23 cellular contexts compared by ENCODE assay signal in genomic region chrX:44842555-44843317, GRCh38. TPM values are rescaled to one million over a fixed set of nuclear protein-coding genes. Genes with fewer than 3 reads are reported as not detected.
DNase-seq lines count a peak whose midpoint lies in the region; ATAC-seq, FAIRE-seq and TF ChIP-seq lines count a peak whose summit lies in the region.
"Had no signal": no experiment of that assay in that cellular context is flagged by ENCODE, and none has a peak within 500 bp of the region (broad histone marks: within the 10 kb centered on the region; RNA-seq: fewer than 3 reads in every experiment).

No MANE protein-coding gene starts in this region.

- H3K4me1 Mint-ChIP-seq in Caco-2 (ENCODE audit: low read depth, unreplicated experiment) (no peaks in the 10 kb centered on the region), astrocyte (ENCODE audit: low read depth, unreplicated experiment) (no peaks in the 10 kb centered on the region), osteocyte (ENCODE audit: unreplicated experiment) (no peaks in the 10 kb centered on the region)
- H3K4me1 Mint-ChIP-seq: IgD-negative memory B cell had no signal

- no peaks in the 10 kb centered on the region for H3K27me3 ChIP-seq in Caco-2 (replicated peaks; ENCODE audit: control insufficient read depth, insufficient read depth, low read length)
- no peaks in the 10 kb centered on the region for H3K27me3 ChIP-seq in astrocyte (ENCODE audit: insufficient read depth, low read length)
- H3K27me3 ChIP-seq in aorta (ENCODE audit: control insufficient read depth in 1 of 2, insufficient read depth in 2 of 2, low read length in 1 of 2), result no peaks in the 10 kb centered on the region
- H3K27me3 ChIP-seq: BLaER1, MG63 had no signal

- BruUV-seq in Caco-2 (replicated peaks; lab: Mats Ljungman, UMichigan), result no TSS peak

- H3K4me3 Mint-ChIP-seq in Caco-2 (ENCODE audit: unreplicated experiment) (peak overlapping the region; percentile 34), astrocyte (ENCODE audit: unreplicated experiment) (no peak overlapping the region), osteocyte (ENCODE audit: unreplicated experiment) (no peak overlapping the region)
- H3K4me3 Mint-ChIP-seq: CD8-positive, alpha-beta T cell; IgD-negative memory B cell had no signal

- H2AFZ ChIP-seq in astrocyte (ENCODE audit: low read depth, low read length), result no peak overlapping the region

- intact Hi-C loops in Caco-2 (cut with micrococcal nuclease; ENCODE audit: unreplicated experiment) (no loop called here), aorta (cut with DNase I) (no loop called here)

- H3K27ac Mint-ChIP-seq in Caco-2 (ENCODE audit: unreplicated experiment) (peak overlapping the region; percentile 57), astrocyte (ENCODE audit: unreplicated experiment) (no peak overlapping the region), osteocyte (ENCODE audit: unreplicated experiment) (no peak overlapping the region)
- H3K27ac Mint-ChIP-seq: CD8-positive, alpha-beta T cell; IgD-negative memory B cell had no signal

- H3K79me2 ChIP-seq in astrocyte (ENCODE audit: insufficient read depth, low read length), result no peaks in the 10 kb centered on the region

- H4K20me1 ChIP-seq in astrocyte (ENCODE audit: insufficient read depth, low read length), result no peaks in the 10 kb centered on the region
- H4K20me1 ChIP-seq: BLaER1 had no signal

- H3K9me3 Mint-ChIP-seq in Caco-2 (ENCODE audit: unreplicated experiment) (no peaks in the 10 kb centered on the region), astrocyte (ENCODE audit: unreplicated experiment) (no peaks in the 10 kb centered on the region), osteocyte (ENCODE audit: unreplicated experiment) (peaks cover 7% of the 10 kb centered on the region)
- H3K9me3 Mint-ChIP-seq: CD8-positive, alpha-beta T cell had no signal

- DNase-seq in Caco-2, result no peak
- peak; percentile 15 for DNase-seq in HuH-7.5 (ENCODE audit: low spot score)
- no peak for DNase-seq in astrocyte (ENCODE audit: low read depth)
- peak; percentile 24 for DNase-seq in kidney tubule cell (ENCODE audit: low spot score)
- DNase-seq in osteocyte (ENCODE audit: extremely low spot score, unreplicated experiment), result no peak
- no peak for DNase-seq in aorta
- DNase-seq: CD8-positive, alpha-beta T cell; DMS79; H7; Karpas-422; MG63; NCI-H1417; NCI-H1694 treated with DMSO at 0.1 percent for 48 hours; NCI-H2081 treated with DMSO at 0.1 percent for 48 hours; NCI-H2171 treated with DMSO at 0.1 percent for 48 hours; NCI-H526; RPMI8226; SIG-M5; SK-N-SH had no signal

- CTCF ChIA-PET in Caco-2 (lab: Charles Lee), result no interaction called here

- ATAC-seq in HG03521 (IDR thresholded peaks at IDR 0.05; ENCODE audit: unreplicated experiment) (no peak), aorta (ENCODE audit: low FRiP score) (no peak)
- ATAC-seq: CD8-positive, alpha-beta T cell had no signal

- H3K4me1 ChIP-seq in Caco-2 (peaks cover 19% of the 10 kb centered on the region), astrocyte (ENCODE audit: insufficient read depth, low read length) (no peaks in the 10 kb centered on the region), aorta (ENCODE audit: control insufficient read depth in 1 of 2, insufficient read depth in 2 of 2, low read length in 2 of 2) (no peaks in the 10 kb centered on the region)
- H3K4me1 ChIP-seq: BLaER1 had no signal

- H3K27me3 Mint-ChIP-seq in Caco-2 (ENCODE audit: insufficient read depth, unreplicated experiment), result no peaks in the 10 kb centered on the region
- H3K27me3 Mint-ChIP-seq in astrocyte (ENCODE audit: low read depth, unreplicated experiment), result no peaks in the 10 kb centered on the region
- no peaks in the 10 kb centered on the region for H3K27me3 Mint-ChIP-seq in osteocyte (ENCODE audit: unreplicated experiment)
- H3K27me3 Mint-ChIP-seq: IgD-negative memory B cell had no signal

- peak; percentile 64 for FAIRE-seq in astrocyte (lab: Jason Lieb, UNC)
- FAIRE-seq: HTR-8/SVneo had no signal

- H3K9me3 ChIP-seq in Caco-2 (no peaks in the 10 kb centered on the region), astrocyte (ENCODE audit: insufficient read depth, low read depth, low read length) (no peaks in the 10 kb centered on the region), aorta (ENCODE audit: control insufficient read depth, low read length) (no peaks in the 10 kb centered on the region)
- H3K9me3 ChIP-seq: BLaER1, MG63, SK-N-SH had no signal

- H3K27ac ChIP-seq in astrocyte (ENCODE audit: low read depth, low read length) (no peak overlapping the region), aorta (ENCODE audit: low read depth in 1 of 2, low read length in 2 of 2) (no peak overlapping the region)
- H3K27ac ChIP-seq: BLaER1 had no signal

- no peaks in the 10 kb centered on the region for H3K36me3 Mint-ChIP-seq in Caco-2 (ENCODE audit: insufficient read depth, unreplicated experiment)
- no peaks in the 10 kb centered on the region for H3K36me3 Mint-ChIP-seq in astrocyte (ENCODE audit: low read depth, unreplicated experiment)
- H3K36me3 Mint-ChIP-seq in osteocyte (ENCODE audit: unreplicated experiment), result no peaks in the 10 kb centered on the region
- H3K36me3 Mint-ChIP-seq: CD8-positive, alpha-beta T cell; IgD-negative memory B cell had no signal

- TF ChIP-seq CTCF in Caco-2 (IDR thresholded peaks at IDR 0.05; ENCODE audit: insufficient read depth in 1 of 2, low read depth in 1 of 2, low read length in 1 of 2, severe bottlenecking in 1 of 2, unreplicated experiment in 1 of 2), result no peak
- no peak for TF ChIP-seq CTCF in astrocyte (IDR thresholded peaks at IDR 0.05; ENCODE audit: insufficient read depth, low read depth, low read length)
- TF ChIP-seq CTCF in osteocyte (IDR thresholded peaks at IDR 0.05), result no peak

- H3K9ac ChIP-seq in astrocyte (ENCODE audit: low read length), result no peak overlapping the region
- H3K9ac ChIP-seq: BLaER1, SK-N-SH had no signal

- H3K4me3 ChIP-seq in Caco-2 (ENCODE audit: low read depth, low read length) (no peak overlapping the region), astrocyte (ENCODE audit: insufficient read depth, low read depth, low read length) (no peak overlapping the region), aorta (ENCODE audit: low read length in 2 of 2) (no peak overlapping the region)
- H3K4me3 ChIP-seq: BLaER1, MG63 had no signal

- H3K36me3 ChIP-seq in Caco-2 (ENCODE audit: control insufficient read depth, insufficient read depth, low read length) (no peaks in the 10 kb centered on the region), astrocyte (ENCODE audit: insufficient read depth, low read length) (no peaks in the 10 kb centered on the region), aorta (ENCODE audit: control insufficient read depth in 1 of 2, insufficient read depth in 2 of 2, low read length in 1 of 2) (no peaks in the 10 kb centered on the region)
- H3K36me3 ChIP-seq: BLaER1, MG63 had no signal

- no peak overlapping the region for H3K4me2 ChIP-seq in astrocyte (ENCODE audit: low read length)
- H3K4me2 ChIP-seq: BLaER1, SK-N-SH had no signal

- 81 to 86% methylated on average over 10 of the region's 10 CpGs for WGBS in aorta, 2 donors

- POLR2A ChIA-PET in Caco-2 (lab: Charles Lee), result interaction anchor here (0.7 kb wide), 1 partner anchor 30 kb away, joined by 20 read pairs; the partner anchor contains the start of gene KDM6A

RNA-seq across cellular contexts. Expression of gene DUSP21, which starts 1.1 kb away (rescaled TPM):
- total RNA-seq in Caco-2 (2022), result not detected in 2 replicates
- total RNA-seq in astrocyte, result not detected in 2 replicates
- total RNA-seq in osteocyte, result not detected in 2 replicates
- not detected for total RNA-seq in aorta
- not detected for polyA plus RNA-seq in aorta
- total RNA-seq: CD8-positive, alpha-beta T cell; H7 had no signal
- polyA plus RNA-seq: IgD-negative memory B cell, SK-N-SH had no signal

RNA-seq across cellular contexts. Expression of gene KDM6A, which starts 30.3 kb away (rescaled TPM):
- total RNA-seq in Caco-2 (2022) (34.2 and 44.1 TPM in 2 replicates), astrocyte (33.6 and 44.0 TPM in 2 replicates), osteocyte (17.6 and 20.3 TPM in 2 replicates), aorta (10 to 100 TPM; 31.7 to 42.3 TPM)
- polyA plus RNA-seq in aorta, result 10 to 100 TPM in 1 of 2 donors, 1 to 10 TPM in 1; 6.3 to 13.3 TPM

Comparison
In these comparisons a context has a peak if more than half of its experiments do, and no peak if none do; other contexts are left out.
1. DNase-seq: peak in HuH-7.5 (single experiment) and kidney tubule cell (single experiment); none in Caco-2 (0 of 2), astrocyte (single experiment), osteocyte (single experiment) and aorta (0 of 2).